Comparison of ENCODE assay signal across 8 cellular contexts in the genomic region with DNA sequence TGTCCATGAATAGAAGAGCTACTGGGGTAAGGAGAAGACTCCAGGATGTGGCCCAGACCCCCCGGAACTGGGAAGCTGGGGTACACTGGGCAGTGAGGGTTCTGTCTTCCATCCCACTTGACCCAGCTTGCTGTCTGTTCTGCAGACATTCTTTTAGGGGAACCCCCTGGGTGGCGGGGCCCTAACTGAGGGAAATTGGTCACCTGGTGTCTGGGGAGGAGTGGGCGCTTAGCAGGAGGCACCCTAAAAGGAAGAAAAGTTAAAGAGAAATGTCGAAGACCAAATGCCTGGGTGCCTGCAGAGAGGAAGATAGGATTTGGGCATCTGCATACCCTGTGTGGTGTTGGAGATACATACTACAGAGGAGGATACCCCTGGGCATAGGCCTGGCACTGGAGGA. TPM values are rescaled to one million over a fixed set of nuclear protein-coding genes. Genes with fewer than 3 reads are reported as not detected.
DNase-seq lines count a peak whose midpoint lies in the region; ATAC-seq and TF ChIP-seq lines count a peak whose summit lies in the region.

No MANE protein-coding gene starts in this region.

- no peaks in the 10 kb centered on the region for H3K9me3 Mint-ChIP-seq in activated CD4-positive, alpha-beta memory T cell treated with anti-CD3 and anti-CD28 coated beads, Interleukin-2, amount 10 ng/mL, durations not matched to agents 7 days and 5 days

- H3K4me3 ChIP-seq in HEK293 (ENCODE audit: low read depth, low read length) (peak overlapping the region; percentile 80), iPS DF 6.9 (ENCODE audit: low read length) (peak overlapping the region; percentile 74; the same call in 1 of the 2 replicates), spleen (peak overlapping the region in 7 of 8 donors; percentile 62 to 95 (median 89))

- H3K4me3 Mint-ChIP-seq in activated CD4-positive, alpha-beta memory T cell treated with anti-CD3 and anti-CD28 coated beads, Interleukin-2, amount 10 ng/mL, durations not matched to agents 7 days and 5 days, result peak overlapping the region; percentile 79

- WGBS in iPS DF 6.9 (ENCODE audit: insufficient coverage, insufficient read length), result no CpG with 5 or more reads among the region's 4 CpGs
- WGBS in spleen, 5 donors, result 44 to 51% (median 49%) methylated on average over 4 of the region's 4 CpGs

- TF ChIP-seq CTCF in HEK293 (tag by site-specific recombination; IDR thresholded peaks at IDR 0.05), result no peak
- TF ChIP-seq CTCF in spleen (IDR thresholded peaks at IDR 0.05 in 8 of 11, conservative IDR thresholded peaks at IDR 0.05 in 3 of 11), result no peak

- no peak for DNase-seq in activated CD4-positive, alpha-beta memory T cell treated with anti-CD3 and anti-CD28 coated beads, Interleukin-2, amount 10 ng/mL, durations not matched to agents 7 days and 5 days
- DNase-seq in iPS DF 6.9 (ENCODE audit: low read depth, low spot score), result no peak
- no peak for DNase-seq in spleen
- DNase-seq in GOT3 (lab: John Stamatoyannopoulos, UW), result no peak
- no peak for DNase-seq in GM03348 (ENCODE audit: low spot score)
- no peak for DNase-seq in activated CD4-positive, CD25-positive, alpha-beta regulatory T cell (lab: John Stamatoyannopoulos, UW)

- POLR2A ChIA-PET in HEK293 (lab: Yijun Ruan, JAX), result no interaction called here
- POLR2A ChIA-PET in activated CD4-positive, alpha-beta memory T cell treated with anti-CD3 and anti-CD28 coated beads, Interleukin-2, amount 10 ng/mL, durations not matched to agents 7 days and 5 days (lab: Charles Lee), result interaction anchor here (1.1 to 1.5 kb wide), 2 partner anchors 63 to 70 kb away, joined by 3 to 4 read pairs; partner anchors contain the start of genes PLOD3, TRIM56 and ZNHIT1

- no peaks in the 10 kb centered on the region for H3K27me3 ChIP-seq in iPS DF 6.9 (ENCODE audit: control insufficient read depth, insufficient read depth, low read length)
- H3K27me3 ChIP-seq in spleen (replicated peaks in 1 of 7), result no peaks in the 10 kb centered on the region

- peaks cover 16% of the 10 kb centered on the region for H3K4me1 Mint-ChIP-seq in activated CD4-positive, alpha-beta memory T cell treated with anti-CD3 and anti-CD28 coated beads, Interleukin-2, amount 10 ng/mL, durations not matched to agents 7 days and 5 days

- peaks cover 6% of the 10 kb centered on the region for H3K27me3 Mint-ChIP-seq in activated CD4-positive, alpha-beta memory T cell treated with anti-CD3 and anti-CD28 coated beads, Interleukin-2, amount 10 ng/mL, durations not matched to agents 7 days and 5 days

- peaks cover 20% of the 10 kb centered on the region for H3K36me3 Mint-ChIP-seq in activated CD4-positive, alpha-beta memory T cell treated with anti-CD3 and anti-CD28 coated beads, Interleukin-2, amount 10 ng/mL, durations not matched to agents 7 days and 5 days (ENCODE audit: low read depth)

- H3K9me3 ChIP-seq in HEK293 (ENCODE audit: control insufficient read depth, insufficient read depth, low read depth, low read length), result no peaks in the 10 kb centered on the region
- no peaks in the 10 kb centered on the region for H3K9me3 ChIP-seq in iPS DF 6.9 (ENCODE audit: control insufficient read depth, insufficient read depth, low read length)
- H3K9me3 ChIP-seq in spleen, result no peaks in the 10 kb centered on the region

- no peak for ATAC-seq in HG02588 (IDR thresholded peaks at IDR 0.05; ENCODE audit: unreplicated experiment)

- CTCF ChIA-PET in HEK293 (lab: Yijun Ruan, JAX), result interaction anchor here (1.7 to 8.6 kb wide), 3 partner anchors 11 to 58 kb away, joined by 3 to 84 read pairs (median 16); no protein-coding TSS in a partner anchor
- CTCF ChIA-PET in activated CD4-positive, alpha-beta memory T cell treated with anti-CD3 and anti-CD28 coated beads, Interleukin-2, amount 10 ng/mL, durations not matched to agents 7 days and 5 days (lab: Charles Lee), result interaction anchor here (0.6 to 5.3 kb wide), 10 partner anchors 10 to 243 kb away, joined by 3 to 47 read pairs (median 5); partner anchors contain the start of genes FIS1, PLOD3, VGF and ZNHIT1

- intact Hi-C loops in spleen (cut with DNase I; ENCODE audit: low total_unique reads), result no loop called here

- no peak for TF ChIP-seq POLR2A in spleen (IDR thresholded peaks at IDR 0.05)

- H3K4me1 ChIP-seq in HEK293 (ENCODE audit: control insufficient read depth, insufficient read depth, low read length), result peaks cover 5% of the 10 kb centered on the region; the same call in 1 of the 2 replicates
- H3K4me1 ChIP-seq in iPS DF 6.9 (ENCODE audit: control insufficient read depth, insufficient read depth, low read length), result peaks cover 11% of the 10 kb centered on the region
- H3K4me1 ChIP-seq in spleen, result peaks cover 7 to 29% (median 19%) of the 10 kb centered on the region in 6 donors

- H3K27ac ChIP-seq in HEK293 (ENCODE audit: extremely low read depth, low read depth, low read length), result peak overlapping the region; percentile 41; the same call in 1 of the 2 replicates
- no peak overlapping the region for H3K27ac ChIP-seq in iPS DF 6.9 (ENCODE audit: low read length)
- H3K27ac ChIP-seq in spleen, result peak overlapping the region in 1 of 8 donors; percentile 64

- H3K27ac Mint-ChIP-seq in activated CD4-positive, alpha-beta memory T cell treated with anti-CD3 and anti-CD28 coated beads, Interleukin-2, amount 10 ng/mL, durations not matched to agents 7 days and 5 days, result no peak overlapping the region

- peaks cover 3 to 17% of the 10 kb centered on the region in 2 experiments; a peak in 2 of 3 replicates for H3K36me3 ChIP-seq in HEK293 (ENCODE audit: control insufficient read depth in 2 of 2, insufficient read depth in 1 of 2, low read length in 2 of 2)
- H3K36me3 ChIP-seq in iPS DF 6.9 (ENCODE audit: control insufficient read depth, insufficient read depth, low read length), result 0 out of 2 replicates have a peak, but pooled peaks cover 7% of the 10 kb centered on the region
- peaks cover 0 to 40% (median 17%) of the 10 kb centered on the region in 6 donors for H3K36me3 ChIP-seq in spleen

TF ChIP-seq in HEK293, 187 proteins besides CTCF, POLR2A, EP300 and RAD21:
- TF ChIP-seq ZIC2 (tag by site-specific recombination; IDR thresholded peaks at IDR 0.05), result 0 out of 2 replicates have a peak, but pooled peaks have one; percentile 36
- no peak for TF ChIP-seq ZNF24 (tag by site-specific recombination; IDR thresholded peaks at IDR 0.05)
- TF ChIP-seq ZNF843 (tag by site-specific recombination; IDR thresholded peaks at IDR 0.05), result no peak
- TF ChIP-seq GLIS1 (tag by site-specific recombination; IDR thresholded peaks at IDR 0.05), result 0 out of 2 replicates have a peak, but pooled peaks have one; percentile 22

RNA-seq across cellular contexts. Expression of gene AP1S1, which starts 1.0 kb away (rescaled TPM):
- 10 to 100 TPM; 46.7 to 50.0 TPM for total RNA-seq in activated CD4-positive, alpha-beta memory T cell treated with anti-CD3 and anti-CD28 coated beads, Interleukin-2, amount 10 ng/mL, durations not matched to agents 7 days and 5 days
- total RNA-seq in spleen, result 10 to 100 TPM; 20.8 to 49.5 (median 30.4) TPM
- 10 to 100 TPM; 15.4 to 45.0 (median 31.8) TPM for polyA plus RNA-seq in spleen

RNA-seq across cellular contexts. Expression of gene VGF, which starts 10.1 kb away (rescaled TPM):
- total RNA-seq in activated CD4-positive, alpha-beta memory T cell treated with anti-CD3 and anti-CD28 coated beads, Interleukin-2, amount 10 ng/mL, durations not matched to agents 7 days and 5 days, result under 1 TPM; 0.30 to 0.33 TPM
- total RNA-seq in spleen, result under 1 TPM in 2 of 7 donors, not detected in 5; 0.19 to 0.21 TPM
- under 1 TPM in 2 of 3 donors, not detected in 1; 0.06 to 0.09 TPM for polyA plus RNA-seq in spleen

RNA-seq across cellular contexts. Expression of gene NAT16, which starts 24.8 kb away (rescaled TPM):
- not detected for total RNA-seq in activated CD4-positive, alpha-beta memory T cell treated with anti-CD3 and anti-CD28 coated beads, Interleukin-2, amount 10 ng/mL, durations not matched to agents 7 days and 5 days
- not detected for total RNA-seq in spleen
- polyA plus RNA-seq in spleen, result not detected

RNA-seq across cellular contexts. Expression of gene SERPINE1, which starts 28.4 kb away (rescaled TPM):
- under 1 TPM; 0.23 to 0.28 TPM for total RNA-seq in activated CD4-positive, alpha-beta memory T cell treated with anti-CD3 and anti-CD28 coated beads, Interleukin-2, amount 10 ng/mL, durations not matched to agents 7 days and 5 days
- 10 to 100 TPM in 3 of 7 donors, 1 to 10 TPM in 4; 2.3 to 46.4 (median 8.0) TPM for total RNA-seq in spleen
- 1 to 10 TPM; 2.2 to 4.6 (median 2.6) TPM for polyA plus RNA-seq in spleen

RNA-seq across cellular contexts. Expression of gene MOGAT3, which starts 45.5 kb away (rescaled TPM):
- total RNA-seq in activated CD4-positive, alpha-beta memory T cell treated with anti-CD3 and anti-CD28 coated beads, Interleukin-2, amount 10 ng/mL, durations not matched to agents 7 days and 5 days, result not detected
- not detected for total RNA-seq in spleen
- not detected for polyA plus RNA-seq in spleen
